In genomic region chr1:12554521-12555305, GRCh38 we compare ENCODE assay signal across 1 cellular context.
TF ChIP-seq lines count a peak whose summit lies in the region.

No MANE protein-coding gene starts in this region.

TF ChIP-seq in HCT116, 20 proteins besides CTCF, POLR2A, EP300 and RAD21 (continued from another document):
- no peak for TF ChIP-seq CEBPB (IDR thresholded peaks at IDR 0.05; ENCODE audit: low read depth)
- TF ChIP-seq ZNF274 (IDR thresholded peaks at IDR 0.05; ENCODE audit: low read depth, low read length) = no peak
- TF ChIP-seq EZH2 (IDR thresholded peaks at IDR 0.05) = no peak
- no peak for TF ChIP-seq REST (IDR thresholded peaks at IDR 0.05; ENCODE audit: low read depth)
- TF ChIP-seq ELF1 (IDR thresholded peaks at IDR 0.05; ENCODE audit: borderline replicate concordance, low read depth) = no peak
- TF ChIP-seq SP1 (IDR thresholded peaks at IDR 0.05; ENCODE audit: low read depth) = no peak
- TF ChIP-seq FOSL1 (IDR thresholded peaks at IDR 0.05; ENCODE audit: low read depth) = no peak
- no peak for TF ChIP-seq POLR2AphosphoS5 (IDR thresholded peaks at IDR 0.05; ENCODE audit: low read depth, low read length)
- TF ChIP-seq SIN3A (IDR thresholded peaks at IDR 0.05; ENCODE audit: low read depth) = no peak
- no peak for TF ChIP-seq CBX3 (IDR thresholded peaks at IDR 0.05; ENCODE audit: low read depth)
- TF ChIP-seq TCF7L2 (IDR thresholded peaks at IDR 0.05; ENCODE audit: borderline replicate concordance, extremely low read depth, insufficient read depth, insufficient read length) = no peak
